28 cellular contexts compared by ENCODE assay signal in genomic region chr4:147351083-147351787, GRCh38.
DNase-seq lines count a peak whose midpoint lies in the region; ATAC-seq, FAIRE-seq and TF ChIP-seq lines count a peak whose summit lies in the region.
"Had no signal": no experiment of that assay in that cellular context is flagged by ENCODE, and none has a peak within 500 bp of the region (broad histone marks: within the 10 kb centered on the region; RNA-seq: fewer than 3 reads in every experiment).

No MANE protein-coding gene starts in this region.

- H3K4me3 Mint-ChIP-seq in MCF 10A (ENCODE audit: unreplicated experiment), result no peak overlapping the region
- H3K4me3 Mint-ChIP-seq: activated CD8-positive, alpha-beta T cell treated with anti-CD3 and anti-CD28 coated beads for 36 hours; activated naive CD8-positive, alpha-beta T cell treated with anti-CD3 and anti-CD28 coated beads, Interleukin-2, amount 10 ng/mL, durations not matched to agents 7 days and 5 days; effector memory CD8-positive, alpha-beta T cell had no signal

- TF ChIP-seq POLR2A in breast epithelium (IDR thresholded peaks at IDR 0.05), result no peak

- peaks cover 5% of the 10 kb centered on the region for H3K36me3 Mint-ChIP-seq in MCF 10A (ENCODE audit: insufficient read depth, unreplicated experiment)
- H3K36me3 Mint-ChIP-seq: activated naive CD8-positive, alpha-beta T cell treated with anti-CD3 and anti-CD28 coated beads, Interleukin-2, amount 10 ng/mL, durations not matched to agents 7 days and 5 days had no signal

- H3K4me1 Mint-ChIP-seq in MCF 10A (ENCODE audit: insufficient read depth, unreplicated experiment), result peaks cover 6% of the 10 kb centered on the region
- H3K4me1 Mint-ChIP-seq: activated naive CD8-positive, alpha-beta T cell treated with anti-CD3 and anti-CD28 coated beads, Interleukin-2, amount 10 ng/mL, durations not matched to agents 7 days and 5 days had no signal

- H3K4me1 ChIP-seq in breast epithelium, result no peaks in the 10 kb centered on the region
- H3K4me1 ChIP-seq in small intestine (ENCODE audit: control insufficient read depth in 2 of 2, insufficient read depth in 1 of 2, low read depth in 1 of 2, low read length in 1 of 2), result no peaks in the 10 kb centered on the region
- H3K4me1 ChIP-seq: esophagus squamous epithelium had no signal

- no TSS peak for BruUV-seq in MCF 10A (replicated peaks; lab: Mats Ljungman, UMichigan)

- POLR2A ChIA-PET in MCF 10A (lab: Yijun Ruan, JAX), result interaction anchor here (1.6 kb wide), 1 partner anchor 10 kb away, joined by 7 read pairs; no protein-coding TSS in a partner anchor

- no peaks in the 10 kb centered on the region for H3K36me3 ChIP-seq in breast epithelium
- H3K36me3 ChIP-seq in small intestine (ENCODE audit: control insufficient read depth in 2 of 2, insufficient read depth in 2 of 2, low read length in 2 of 2), result no peaks in the 10 kb centered on the region
- H3K36me3 ChIP-seq: esophagus squamous epithelium had no signal

- ATAC-seq in GM18873 (IDR thresholded peaks at IDR 0.05; ENCODE audit: low FRiP score, unreplicated experiment) (no peak), GM21390 (IDR thresholded peaks at IDR 0.05; ENCODE audit: unreplicated experiment) (no peak)
- ATAC-seq: activated CD8-positive, alpha-beta T cell treated with anti-CD3 and anti-CD28 coated beads for 36 hours; effector memory CD8-positive, alpha-beta T cell had no signal

- 78 to 84% (median 83%) methylated on average over 5 of the region's 5 CpGs for WGBS in small intestine, 3 donors

- H3K27me3 ChIP-seq in breast epithelium, result no peaks in the 10 kb centered on the region
- no peaks in the 10 kb centered on the region for H3K27me3 ChIP-seq in small intestine (ENCODE audit: control insufficient read depth in 2 of 2, insufficient read depth in 2 of 2, low read length in 2 of 2)
- H3K27me3 ChIP-seq: esophagus squamous epithelium had no signal

- H3K9me3 ChIP-seq in breast epithelium, result no peaks in the 10 kb centered on the region
- no peaks in the 10 kb centered on the region for H3K9me3 ChIP-seq in small intestine (ENCODE audit: control insufficient read depth, low read depth)
- H3K9me3 ChIP-seq: esophagus squamous epithelium had no signal

- DNase-seq in MCF 10A (ENCODE audit: unreplicated experiment) (peak; percentile 52), breast epithelium (ENCODE audit: low spot score in 2 of 2) (no peak), amniotic epithelial cell (ENCODE audit: low read depth) (peak; percentile 93), fibroblast of pulmonary artery (ENCODE audit: low read depth) (peak; percentile 13), small intestine (peak; percentile 29), CD1c-positive myeloid dendritic cell (ENCODE audit: extremely low spot score) (no peak)
- DNase-seq: activated CD4-positive, CD25-positive, alpha-beta regulatory T cell treated with anti-CD3 and anti-CD28 coated beads, Interleukin-2, amount 50 U/mL, for 72 hours; activated CD8-positive, alpha-beta T cell treated with anti-CD3 and anti-CD28 coated beads for 36 hours; activated effector memory CD4-positive, alpha-beta T cell treated with anti-CD3 and anti-CD28 coated beads, Interleukin-2, amount 50 U/mL, for 16 hours; activated naive CD8-positive, alpha-beta T cell treated with anti-CD3 and anti-CD28 coated beads, Interleukin-2, amount 10 ng/mL, durations not matched to agents 7 days and 5 days; DMS79; effector memory CD8-positive, alpha-beta T cell; esophagus squamous epithelium; kidney glomerular epithelial cell; NCI-H1105 treated with DMSO at 0.1 percent for 48 hours; NCI-H2029 treated with DMSO at 0.1 percent for 48 hours; NCI-H345; NCI-H774; nucleus accumbens; SHP77; stimulated activated CD4-positive, alpha-beta T cell treated with anti-CD3 and anti-CD28 coated beads, Interleukin-2, amount 100 ng/mL, for 24 hours; substantia nigra had no signal

- H3K27ac ChIP-seq in breast epithelium (no peak overlapping the region), small intestine (ENCODE audit: low read depth in 1 of 2, low read length in 1 of 2) (no peak overlapping the region)
- H3K27ac ChIP-seq: coronary artery, esophagus squamous epithelium had no signal

- FAIRE-seq in small intestine (lab: Jason Lieb, UNC), result no peak
- FAIRE-seq: H54, TTC549 had no signal

- no peaks in the 10 kb centered on the region for H3K27me3 Mint-ChIP-seq in MCF 10A (ENCODE audit: insufficient read depth, unreplicated experiment)
- H3K27me3 Mint-ChIP-seq: activated naive CD8-positive, alpha-beta T cell treated with anti-CD3 and anti-CD28 coated beads, Interleukin-2, amount 10 ng/mL, durations not matched to agents 7 days and 5 days; effector memory CD8-positive, alpha-beta T cell had no signal

- CTCF ChIA-PET in MCF 10A (lab: Yijun Ruan, JAX), result interaction anchor here (0.6 to 1.2 kb wide), 3 partner anchors 9 to 306 kb away, joined by 3 to 5 read pairs (median 4); no protein-coding TSS in a partner anchor

- intact Hi-C loops in MCF 10A (cut with micrococcal nuclease), result no loop called here
- intact Hi-C loops in breast epithelium (cut with DNase I; ENCODE audit: low total_unique reads), result loop anchor here (10.0 kb wide), 1 partner anchor 1034 kb away; no protein-coding TSS in a partner anchor

- no peak overlapping the region for H3K4me3 ChIP-seq in breast epithelium
- H3K4me3 ChIP-seq in fibroblast of pulmonary artery (replicated peaks; ENCODE audit: low read depth, low read length), result no peak overlapping the region
- no peak overlapping the region for H3K4me3 ChIP-seq in small intestine (ENCODE audit: low read depth in 1 of 2, low read length in 2 of 2)
- H3K4me3 ChIP-seq: coronary artery, esophagus squamous epithelium, smooth muscle cell had no signal

- peaks cover 8% of the 10 kb centered on the region for H3K9me3 Mint-ChIP-seq in MCF 10A (ENCODE audit: unreplicated experiment)
- H3K9me3 Mint-ChIP-seq: activated CD8-positive, alpha-beta T cell treated with anti-CD3 and anti-CD28 coated beads for 36 hours; activated naive CD8-positive, alpha-beta T cell treated with anti-CD3 and anti-CD28 coated beads, Interleukin-2, amount 10 ng/mL, durations not matched to agents 7 days and 5 days had no signal

- no peak overlapping the region for H3K27ac Mint-ChIP-seq in MCF 10A (ENCODE audit: low read depth, unreplicated experiment)
- H3K27ac Mint-ChIP-seq: activated CD8-positive, alpha-beta T cell treated with anti-CD3 and anti-CD28 coated beads for 36 hours; activated naive CD8-positive, alpha-beta T cell treated with anti-CD3 and anti-CD28 coated beads, Interleukin-2, amount 10 ng/mL, durations not matched to agents 7 days and 5 days; effector memory CD8-positive, alpha-beta T cell had no signal

- TF ChIP-seq CTCF in MCF 10A (IDR thresholded peaks at IDR 0.05; ENCODE audit: unreplicated experiment), result no peak
- TF ChIP-seq CTCF in breast epithelium (IDR thresholded peaks at IDR 0.05), result no peak
- TF ChIP-seq CTCF in fibroblast of pulmonary artery (IDR thresholded peaks at IDR 0.05; ENCODE audit: low read length, missing control alignments), result no peak

Comparison
In these comparisons a context has a peak if more than half of its experiments do, and no peak if none do; other contexts are left out.
1. DNase-seq: peak in MCF 10A (single experiment), amniotic epithelial cell (single experiment), fibroblast of pulmonary artery (single experiment) and small intestine (single experiment); none in breast epithelium (0 of 2) and CD1c-positive myeloid dendritic cell (single experiment).